In the genomic region with DNA sequence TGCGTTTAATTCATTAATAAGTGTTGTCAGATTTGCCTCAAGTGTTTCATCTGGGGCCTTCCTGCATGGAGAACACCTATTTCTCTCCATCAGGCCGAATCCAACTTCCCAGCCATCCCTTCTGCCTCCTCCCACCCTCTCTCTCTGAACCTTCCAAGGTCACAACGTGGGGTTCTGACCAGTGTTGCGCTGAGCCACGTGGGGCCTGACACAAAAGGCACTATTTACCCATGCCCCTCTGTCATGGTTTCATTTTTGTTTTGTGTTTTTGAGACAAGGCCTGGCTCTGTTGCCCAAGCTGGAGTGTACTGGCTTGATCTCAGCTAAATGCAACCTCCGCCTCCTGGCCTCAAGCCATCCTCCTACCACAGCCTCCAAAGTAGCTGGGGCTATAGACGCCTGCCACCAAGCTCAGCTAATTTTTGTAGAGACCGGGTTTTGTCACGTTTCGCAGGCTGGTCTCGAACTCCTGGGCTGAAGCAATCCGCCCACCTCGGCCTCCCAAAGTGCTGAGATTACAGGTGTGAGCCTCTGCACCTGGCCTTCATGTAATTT, we compare ENCODE assay signal across 10 cellular contexts. TPM values are rescaled to one million over a fixed set of nuclear protein-coding genes. Genes with fewer than 3 reads are reported as not detected.
"Had no signal": no experiment of that assay in that cellular context is flagged by ENCODE, and none has a peak within 500 bp of the region (broad histone marks: within the 10 kb centered on the region; RNA-seq: fewer than 3 reads in every experiment).

No MANE protein-coding gene starts in this region.

- H3K4me3 Mint-ChIP-seq: HFFc6 had no signal

- H3K27ac Mint-ChIP-seq: HFFc6 had no signal

- ATAC-seq: HCT116, K562 had no signal

- H3K36me3 ChIP-seq: HAP-1 had no signal

- DNase-seq: GM23248, GOT3, H7, HFFc6, KG1 had no signal

- H3K9ac ChIP-seq: GM23248 had no signal

- H3K4me3 ChIP-seq: GM23248, HAP-1, K562 had no signal

- H3K27ac ChIP-seq: GM23248 had no signal

- FAIRE-seq: HTR-8/SVneo, K562 had no signal

- H2AFZ ChIP-seq: GM23248 had no signal

- H3K9me3 ChIP-seq: HAP-1 had no signal

RNA-seq across cellular contexts. Expression of gene IRGC, which starts 8.6 kb away (rescaled TPM):
- total RNA-seq: GM23248, H4, H7, HFFc6, K562 had no signal
- polyA plus RNA-seq: GM23248, K562 had no signal
